Comparison of ENCODE assay signal across 33 cellular contexts in genomic region chr7:134155220-134155619, GRCh38. TPM values are rescaled to one million over a fixed set of nuclear protein-coding genes. Genes with fewer than 3 reads are reported as not detected.
"Had no signal": no experiment of that assay in that cellular context is flagged by ENCODE, and none has a peak within 500 bp of the region (broad histone marks: within the 10 kb centered on the region; RNA-seq: fewer than 3 reads in every experiment).

No MANE protein-coding gene starts in this region.

- H3K4me3 ChIP-seq: ascending aorta, cardiac muscle cell, colonic mucosa, heart left ventricle, psoas muscle, sigmoid colon, upper lobe of left lung, vagina had no signal

- DNase-seq: activated CD4-positive, alpha-beta T cell treated with anti-CD3 and anti-CD28 coated beads for 48 hours; activated CD4-positive, alpha-beta T cell treated with anti-CD3 and anti-CD28 coated beads, Interleukin-2, amount 50 U/mL, for 48 hours; activated CD8-positive, alpha-beta memory T cell treated with anti-CD3 and anti-CD28 coated beads, Interleukin-2, amount 50 U/mL, for 4 hours; activated gamma-delta T cell; activated naive CD4-positive, alpha-beta T cell treated with anti-CD3 and anti-CD28 coated beads, Interleukin-2, amount 10 ng/mL, durations not matched to agents 7 days and 5 days; activated naive CD8-positive, alpha-beta T cell treated with anti-CD3 and anti-CD28 coated beads, Interleukin-2, amount 10 ng/mL, durations not matched to agents 7 days and 5 days; activated T-cell treated with anti-CD3 and anti-CD28 coated beads, Interleukin-2, amount 50 U/mL, for 1 hour; cerebellar nuclear complex; colonic mucosa; heart left ventricle; hypothalamus; midbrain; naive thymus-derived CD4-positive, alpha-beta T cell; occipital lobe; psoas muscle; sigmoid colon; small intestine; stimulated activated CD4-positive, alpha-beta T cell treated with anti-CD3 and anti-CD28 coated beads, Interleukin-1b, Interleukin-23, amount 100 ng/mL, for 48 hours; stimulated activated CD4-positive, alpha-beta T cell treated with anti-CD3 and anti-CD28 coated beads, Interleukin-4, amount 100 ng/mL, for 4 hours; stimulated activated CD8-positive, alpha-beta memory T cell treated with anti-CD3 and anti-CD28 coated beads, Interleukin-4, amount 100 ng/mL, for 48 hours; stimulated activated naive CD8-positive, alpha-beta T cell treated with anti-CD3 and anti-CD28 coated beads, Interleukin-15, amount 100 ng/mL, for 72 hours; substantia nigra; upper lobe of left lung had no signal

- H2AFZ ChIP-seq: parathyroid adenoma had no signal

- FAIRE-seq: endothelial cell of umbilical vein, small intestine, TTC549 had no signal

- ATAC-seq: activated CD4-positive, CD25-positive, alpha-beta regulatory T cell treated with anti-CD3 and anti-CD28 coated beads, Interleukin-2, amount 50 U/mL, for 24 hours; foreskin keratinocyte; heart left ventricle; naive thymus-derived CD4-positive, alpha-beta T cell; psoas muscle; stimulated activated memory B cell treated with anti-CD40 and anti-IgM and Interleukin-4, amounts not matched to agents 10 μg/mL and 1 μg/mL and 100 μg/mL, for 72 hours; stimulated activated naive CD8-positive, alpha-beta T cell treated with anti-CD3 and anti-CD28 coated beads, Interleukin-15, amount 100 ng/mL, for 72 hours had no signal

- H3K36me3 ChIP-seq: ascending aorta, cardiac muscle cell, colonic mucosa, heart left ventricle, sigmoid colon, upper lobe of left lung, vagina had no signal

- H3K79me2 ChIP-seq: parathyroid adenoma had no signal

- H3K27ac ChIP-seq: ascending aorta, cardiac muscle cell, colonic mucosa, foreskin keratinocyte, heart left ventricle, parathyroid adenoma, psoas muscle, sigmoid colon, upper lobe of left lung, vagina, VCaP had no signal

- H3K27me3 ChIP-seq: ascending aorta, cardiac muscle cell, colonic mucosa, foreskin keratinocyte, heart left ventricle, sigmoid colon, upper lobe of left lung, vagina had no signal

- H3K4me1 ChIP-seq: ascending aorta, colonic mucosa, foreskin keratinocyte, heart left ventricle, parathyroid adenoma, psoas muscle, sigmoid colon, upper lobe of left lung, vagina had no signal

- H3K9me3 ChIP-seq: ascending aorta, colonic mucosa, psoas muscle, upper lobe of left lung, vagina had no signal

- H3K9ac ChIP-seq: parathyroid adenoma had no signal

RNA-seq across cellular contexts. Expression of gene LRGUK, which starts 28.1 kb away (rescaled TPM):
- total RNA-seq: ascending aorta had no signal
